1 cellular context compared by ENCODE assay signal in the genomic region with DNA sequence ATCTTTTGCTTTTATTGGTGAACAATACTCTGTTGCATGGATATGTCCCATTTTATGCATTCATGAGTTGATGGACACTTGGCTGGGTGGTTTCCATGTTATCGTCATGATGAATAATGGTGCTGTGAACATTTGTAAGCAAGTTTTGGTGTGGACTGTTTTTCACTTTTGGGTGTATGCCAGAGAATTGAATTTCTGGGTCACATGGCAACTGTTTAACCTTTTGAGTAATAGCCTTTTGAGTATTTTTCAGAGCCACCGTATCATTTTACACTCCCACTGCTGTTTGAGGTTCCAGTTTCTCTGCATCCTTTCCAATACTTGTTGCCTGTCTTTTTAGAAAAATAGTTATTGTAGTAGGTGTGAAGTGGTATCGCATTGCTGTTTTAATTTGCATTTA.
TF ChIP-seq lines count a peak whose summit lies in the region.

No MANE protein-coding gene starts in this region.

TF ChIP-seq in HEK293, 187 proteins besides CTCF, POLR2A, EP300 and RAD21 (continued from another document):
- TF ChIP-seq, protein P1, sequence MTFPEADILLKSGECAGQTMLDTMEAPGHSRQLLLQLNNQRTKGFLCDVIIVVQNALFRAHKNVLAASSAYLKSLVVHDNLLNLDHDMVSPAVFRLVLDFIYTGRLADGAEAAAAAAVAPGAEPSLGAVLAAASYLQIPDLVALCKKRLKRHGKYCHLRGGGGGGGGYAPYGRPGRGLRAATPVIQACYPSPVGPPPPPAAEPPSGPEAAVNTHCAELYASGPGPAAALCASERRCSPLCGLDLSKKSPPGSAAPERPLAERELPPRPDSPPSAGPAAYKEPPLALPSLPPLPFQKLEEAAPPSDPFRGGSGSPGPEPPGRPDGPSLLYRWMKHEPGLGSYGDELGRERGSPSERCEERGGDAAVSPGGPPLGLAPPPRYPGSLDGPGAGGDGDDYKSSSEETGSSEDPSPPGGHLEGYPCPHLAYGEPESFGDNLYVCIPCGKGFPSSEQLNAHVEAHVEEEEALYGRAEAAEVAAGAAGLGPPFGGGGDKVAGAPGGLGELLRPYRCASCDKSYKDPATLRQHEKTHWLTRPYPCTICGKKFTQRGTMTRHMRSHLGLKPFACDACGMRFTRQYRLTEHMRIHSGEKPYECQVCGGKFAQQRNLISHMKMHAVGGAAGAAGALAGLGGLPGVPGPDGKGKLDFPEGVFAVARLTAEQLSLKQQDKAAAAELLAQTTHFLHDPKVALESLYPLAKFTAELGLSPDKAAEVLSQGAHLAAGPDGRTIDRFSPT (tag by site-specific recombination; IDR thresholded peaks at IDR 0.05): no peak
- TF ChIP-seq SP3 (tag by site-specific recombination; IDR thresholded peaks at IDR 0.05) (no peak), ZNF391 (tag by site-specific recombination; IDR thresholded peaks at IDR 0.05; ENCODE audit: borderline replicate concordance, low read depth) (no peak), SALL2 (tag by site-specific recombination; IDR thresholded peaks at IDR 0.05; ENCODE audit: borderline replicate concordance) (no peak), ZNF266 (tag by site-specific recombination; IDR thresholded peaks at IDR 0.05; ENCODE audit: low read depth) (no peak), ZBTB7A (tag by site-specific recombination; IDR thresholded peaks at IDR 0.05; ENCODE audit: low read depth) (no peak), OSR2 (tag by site-specific recombination; IDR thresholded peaks at IDR 0.05) (peak; percentile 87), ZNF596 (tag by site-specific recombination; IDR thresholded peaks at IDR 0.05) (no peak), SETDB1 (IDR thresholded peaks at IDR 0.05; ENCODE audit: insufficient read length, low read length) (peak; percentile 19), EGR2 (tag by site-specific recombination; IDR thresholded peaks at IDR 0.05; ENCODE audit: low read depth) (peak; percentile 29; the same call in 1 of the 2 replicates), ZNF555 (tag by site-specific recombination; conservative IDR thresholded peaks at IDR 0.05) (no peak), ZNF24 (tag by site-specific recombination; IDR thresholded peaks at IDR 0.05) (peak; percentile 29; the same call in 1 of the 2 replicates), ZBTB48 (tag by site-specific recombination; IDR thresholded peaks at IDR 0.05) (no peak), ZNF777 (tag by site-specific recombination; IDR thresholded peaks at IDR 0.05; ENCODE audit: borderline replicate concordance) (no peak), TSHZ1 (tag by site-specific recombination; IDR thresholded peaks at IDR 0.05; ENCODE audit: borderline replicate concordance) (no peak), ZNF133 (tag by site-specific recombination; IDR thresholded peaks at IDR 0.05) (no peak), SP2 (tag by site-specific recombination; IDR thresholded peaks at IDR 0.05) (no peak), ZNF23 (tag by site-specific recombination; IDR thresholded peaks at IDR 0.05; ENCODE audit: borderline replicate concordance) (no peak), ZNF513 (tag by site-specific recombination; IDR thresholded peaks at IDR 0.05) (no peak), SCRT2 (tag by site-specific recombination; IDR thresholded peaks at IDR 0.05) (peak; percentile 82), ZNF701 (tag by site-specific recombination; IDR thresholded peaks at IDR 0.05) (no peak), SP7 (tag by site-specific recombination; IDR thresholded peaks at IDR 0.05) (0 out of 2 replicates have a peak, but pooled peaks have one; percentile 23), ZNF366 (tag by site-specific recombination; conservative IDR thresholded peaks at IDR 0.05) (no peak), ZNF610 (tag by site-specific recombination; IDR thresholded peaks at IDR 0.05; ENCODE audit: borderline replicate concordance) (no peak), ZNF324 (tag by site-specific recombination; IDR thresholded peaks at IDR 0.05) (no peak), MEIS1 (CRISPR knock-in tag; IDR thresholded peaks at IDR 0.05; ENCODE audit: borderline replicate concordance) (no peak), KLF9 (tag by site-specific recombination; IDR thresholded peaks at IDR 0.05; ENCODE audit: low read depth) (no peak), ZNF704 (tag by site-specific recombination; IDR thresholded peaks at IDR 0.05) (no peak), ZFP3 (tag by site-specific recombination; IDR thresholded peaks at IDR 0.05; ENCODE audit: low read depth) (no peak), ZEB2 (tag by site-specific recombination; IDR thresholded peaks at IDR 0.05) (peak; percentile 51; the same call in 1 of the 2 replicates), ZNF660 (tag by site-specific recombination; IDR thresholded peaks at IDR 0.05) (no peak), REPIN1 (tag by site-specific recombination; IDR thresholded peaks at IDR 0.05; ENCODE audit: low read depth) (no peak)
- TF ChIP-seq, protein P2, sequence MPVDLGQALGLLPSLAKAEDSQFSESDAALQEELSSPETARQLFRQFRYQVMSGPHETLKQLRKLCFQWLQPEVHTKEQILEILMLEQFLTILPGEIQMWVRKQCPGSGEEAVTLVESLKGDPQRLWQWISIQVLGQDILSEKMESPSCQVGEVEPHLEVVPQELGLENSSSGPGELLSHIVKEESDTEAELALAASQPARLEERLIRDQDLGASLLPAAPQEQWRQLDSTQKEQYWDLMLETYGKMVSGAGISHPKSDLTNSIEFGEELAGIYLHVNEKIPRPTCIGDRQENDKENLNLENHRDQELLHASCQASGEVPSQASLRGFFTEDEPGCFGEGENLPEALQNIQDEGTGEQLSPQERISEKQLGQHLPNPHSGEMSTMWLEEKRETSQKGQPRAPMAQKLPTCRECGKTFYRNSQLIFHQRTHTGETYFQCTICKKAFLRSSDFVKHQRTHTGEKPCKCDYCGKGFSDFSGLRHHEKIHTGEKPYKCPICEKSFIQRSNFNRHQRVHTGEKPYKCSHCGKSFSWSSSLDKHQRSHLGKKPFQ (tag by site-specific recombination; IDR thresholded peaks at IDR 0.05): peak; percentile 35; the same call in 1 of the 2 replicates
- TF ChIP-seq, protein P3, sequence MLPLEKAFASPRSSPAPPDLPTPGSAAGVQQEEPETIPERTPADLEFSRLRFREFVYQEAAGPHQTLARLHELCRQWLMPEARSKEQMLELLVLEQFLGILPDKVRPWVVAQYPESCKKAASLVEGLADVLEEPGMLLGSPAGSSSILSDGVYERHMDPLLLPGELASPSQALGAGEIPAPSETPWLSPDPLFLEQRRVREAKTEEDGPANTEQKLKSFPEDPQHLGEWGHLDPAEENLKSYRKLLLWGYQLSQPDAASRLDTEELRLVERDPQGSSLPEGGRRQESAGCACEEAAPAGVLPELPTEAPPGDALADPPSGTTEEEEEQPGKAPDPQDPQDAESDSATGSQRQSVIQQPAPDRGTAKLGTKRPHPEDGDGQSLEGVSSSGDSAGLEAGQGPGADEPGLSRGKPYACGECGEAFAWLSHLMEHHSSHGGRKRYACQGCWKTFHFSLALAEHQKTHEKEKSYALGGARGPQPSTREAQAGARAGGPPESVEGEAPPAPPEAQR (tag by site-specific recombination; IDR thresholded peaks at IDR 0.05): no peak
- TF ChIP-seq, protein P4, sequence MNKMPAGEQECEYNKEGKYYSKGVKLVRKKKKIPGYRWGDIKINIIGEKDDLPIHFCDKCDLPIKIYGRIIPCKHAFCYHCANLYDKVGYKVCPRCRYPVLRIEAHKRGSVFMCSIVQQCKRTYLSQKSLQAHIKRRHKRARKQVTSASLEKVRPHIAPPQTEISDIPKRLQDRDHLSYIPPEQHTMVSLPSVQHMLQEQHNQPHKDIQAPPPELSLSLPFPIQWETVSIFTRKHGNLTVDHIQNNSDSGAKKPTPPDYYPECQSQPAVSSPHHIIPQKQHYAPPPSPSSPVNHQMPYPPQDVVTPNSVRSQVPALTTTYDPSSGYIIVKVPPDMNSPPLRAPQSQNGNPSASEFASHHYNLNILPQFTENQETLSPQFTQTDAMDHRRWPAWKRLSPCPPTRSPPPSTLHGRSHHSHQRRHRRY (tag by site-specific recombination; IDR thresholded peaks at IDR 0.05): no peak
- TF ChIP-seq, protein P5, sequence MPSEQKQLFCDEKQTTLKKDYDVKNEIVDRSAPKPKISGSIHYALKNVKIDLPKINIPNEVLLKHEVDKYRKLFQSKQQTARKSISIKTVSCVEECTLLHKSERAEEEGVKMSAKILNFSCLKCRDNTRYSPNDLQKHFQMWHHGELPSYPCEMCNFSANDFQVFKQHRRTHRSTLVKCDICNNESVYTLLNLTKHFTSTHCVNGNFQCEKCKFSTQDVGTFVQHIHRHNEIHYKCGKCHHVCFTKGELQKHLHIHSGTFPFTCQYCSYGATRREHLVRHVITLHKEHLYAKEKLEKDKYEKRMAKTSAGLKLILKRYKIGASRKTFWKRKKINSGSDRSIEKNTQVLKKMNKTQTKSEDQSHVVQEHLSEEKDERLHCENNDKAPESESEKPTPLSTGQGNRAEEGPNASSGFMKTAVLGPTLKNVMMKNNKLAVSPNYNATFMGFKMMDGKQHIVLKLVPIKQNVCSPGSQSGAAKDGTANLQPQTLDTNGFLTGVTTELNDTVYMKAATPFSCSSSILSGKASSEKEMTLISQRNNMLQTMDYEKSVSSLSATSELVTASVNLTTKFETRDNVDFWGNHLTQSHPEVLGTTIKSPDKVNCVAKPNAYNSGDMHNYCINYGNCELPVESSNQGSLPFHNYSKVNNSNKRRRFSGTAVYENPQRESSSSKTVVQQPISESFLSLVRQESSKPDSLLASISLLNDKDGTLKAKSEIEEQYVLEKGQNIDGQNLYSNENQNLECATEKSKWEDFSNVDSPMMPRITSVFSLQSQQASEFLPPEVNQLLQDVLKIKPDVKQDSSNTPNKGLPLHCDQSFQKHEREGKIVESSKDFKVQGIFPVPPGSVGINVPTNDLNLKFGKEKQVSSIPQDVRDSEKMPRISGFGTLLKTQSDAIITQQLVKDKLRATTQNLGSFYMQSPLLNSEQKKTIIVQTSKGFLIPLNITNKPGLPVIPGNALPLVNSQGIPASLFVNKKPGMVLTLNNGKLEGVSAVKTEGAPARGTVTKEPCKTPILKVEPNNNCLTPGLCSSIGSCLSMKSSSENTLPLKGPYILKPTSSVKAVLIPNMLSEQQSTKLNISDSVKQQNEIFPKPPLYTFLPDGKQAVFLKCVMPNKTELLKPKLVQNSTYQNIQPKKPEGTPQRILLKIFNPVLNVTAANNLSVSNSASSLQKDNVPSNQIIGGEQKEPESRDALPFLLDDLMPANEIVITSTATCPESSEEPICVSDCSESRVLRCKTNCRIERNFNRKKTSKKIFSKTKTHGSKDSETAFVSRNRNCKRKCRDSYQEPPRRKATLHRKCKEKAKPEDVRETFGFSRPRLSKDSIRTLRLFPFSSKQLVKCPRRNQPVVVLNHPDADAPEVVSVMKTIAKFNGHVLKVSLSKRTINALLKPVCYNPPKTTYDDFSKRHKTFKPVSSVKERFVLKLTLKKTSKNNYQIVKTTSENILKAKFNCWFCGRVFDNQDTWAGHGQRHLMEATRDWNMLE (tag by site-specific recombination; conservative IDR thresholded peaks at IDR 0.05; ENCODE audit: low read depth): no peak
